ENCODE assay signal across 1 cellular context in genomic region chrX:69988955-69989394, GRCh38.
TF ChIP-seq lines count a peak whose summit lies in the region.

No MANE protein-coding gene starts in this region.

TF ChIP-seq in H1, 55 proteins besides CTCF, POLR2A, EP300 and RAD21 (continued from another document):
- no peak for TF ChIP-seq TAF1 (IDR thresholded peaks at IDR 0.05; ENCODE audit: low read depth, low read length)
- TF ChIP-seq USF2 (IDR thresholded peaks at IDR 0.05; ENCODE audit: low read length): no peak
- no peak for TF ChIP-seq JUND (IDR thresholded peaks at IDR 0.05; ENCODE audit: low read length)
- TF ChIP-seq CHD1 (IDR thresholded peaks at IDR 0.05; ENCODE audit: low read depth, low read length): no peak
- TF ChIP-seq EGR1 (IDR thresholded peaks at IDR 0.05; ENCODE audit: borderline replicate concordance, low read depth, low read length): no peak
- no peak for TF ChIP-seq TAF7 (optimal IDR thresholded peaks at IDR 0.05; ENCODE audit: borderline replicate concordance, low read depth, low read length)
- TF ChIP-seq POU5F1 (IDR thresholded peaks at IDR 0.05; ENCODE audit: low read depth, low read length): no peak
- TF ChIP-seq ZNF274 (IDR thresholded peaks at IDR 0.05; ENCODE audit: borderline replicate concordance, extremely low read depth, low read length): no peak
- no peak for TF ChIP-seq HDAC2 (IDR thresholded peaks at IDR 0.05; ENCODE audit: borderline replicate concordance in 1 of 2, low read depth in 2 of 2, low read length in 2 of 2)
- TF ChIP-seq CTBP2 (IDR thresholded peaks at IDR 0.05; ENCODE audit: borderline replicate concordance, insufficient read depth, insufficient read length, low read length): no peak
- no peak for TF ChIP-seq SP1 (IDR thresholded peaks at IDR 0.05; ENCODE audit: low read depth, low read length)
- TF ChIP-seq RNF2 (IDR thresholded peaks at IDR 0.05; ENCODE audit: borderline replicate concordance, low read depth, low read length, missing control alignments, poor library complexity, severe bottlenecking): no peak
- no peak for TF ChIP-seq MAX (IDR thresholded peaks at IDR 0.05)
